8 cellular contexts compared by ENCODE assay signal in the genomic region with DNA sequence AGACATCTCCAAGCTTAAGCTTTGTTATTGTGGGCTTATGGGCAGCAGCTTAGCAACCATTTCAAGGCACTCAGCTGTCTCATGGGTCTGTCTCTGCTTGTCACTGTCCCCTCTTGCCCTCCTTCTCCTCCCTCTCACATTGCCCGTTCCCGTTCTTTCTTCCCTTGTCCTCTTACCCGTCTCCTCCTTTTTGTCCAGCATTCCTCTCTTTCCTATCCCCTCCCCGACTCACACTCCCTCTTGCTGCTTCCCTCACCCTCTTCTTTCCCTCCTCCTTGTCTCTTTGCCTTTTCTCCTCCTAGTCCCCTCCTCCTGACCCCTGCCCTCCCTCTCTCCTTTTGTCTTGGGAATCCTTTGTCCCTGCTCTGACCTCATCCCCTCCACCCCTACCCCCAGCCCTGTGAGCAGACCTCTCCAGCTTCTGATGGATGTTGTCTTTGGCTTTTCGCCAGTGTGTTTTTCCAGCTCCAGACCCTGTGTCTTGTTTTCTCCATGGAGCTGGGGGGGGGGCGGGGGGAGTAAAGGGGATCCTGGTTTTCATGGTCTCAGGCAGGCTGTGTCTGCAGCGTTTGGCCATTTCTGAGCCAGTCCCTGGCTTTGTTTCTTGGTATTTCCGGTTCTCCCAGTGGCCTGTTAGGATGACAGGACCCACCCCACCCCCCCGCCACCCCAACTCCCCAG. TPM values are rescaled to one million over a fixed set of nuclear protein-coding genes. Genes with fewer than 3 reads are reported as not detected.
DNase-seq lines count a peak whose midpoint lies in the region; ATAC-seq and TF ChIP-seq lines count a peak whose summit lies in the region.

No MANE protein-coding gene starts in this region.

- no peak overlapping the region for H3K27ac ChIP-seq in foreskin keratinocyte
- peak overlapping the region; percentile 95 for H3K27ac ChIP-seq in trophoblast cell (ENCODE audit: low read depth, low read length)
- H3K27ac ChIP-seq in effector memory CD4-positive, alpha-beta T cell (ENCODE audit: insufficient read depth, low read length, poor library complexity, severe bottlenecking): no peak overlapping the region

- no peak for TF ChIP-seq CTCF in foreskin keratinocyte (conservative IDR thresholded peaks at IDR 0.05)

- H4K8ac ChIP-seq in trophoblast cell (ENCODE audit: low read depth, low read length): peak overlapping the region; percentile 56

- no peaks in the 10 kb centered on the region for H3K27me3 ChIP-seq in foreskin keratinocyte
- no peaks in the 10 kb centered on the region for H3K27me3 ChIP-seq in trophoblast cell (ENCODE audit: insufficient read depth, low read length)
- no peaks in the 10 kb centered on the region for H3K27me3 ChIP-seq in effector memory CD4-positive, alpha-beta T cell (replicated peaks; ENCODE audit: control insufficient read depth, insufficient read depth, low read length, poor library complexity, severe bottlenecking)

- H3K4me3 ChIP-seq in trophoblast cell (ENCODE audit: low read depth, low read length): no peak overlapping the region
- no peak overlapping the region for H3K4me3 ChIP-seq in effector memory CD4-positive, alpha-beta T cell (ENCODE audit: insufficient read depth, low read depth, low read length, poor library complexity, severe bottlenecking)

- H3K23ac ChIP-seq in trophoblast cell (ENCODE audit: low read length): no peak overlapping the region

- H3K18ac ChIP-seq in trophoblast cell (ENCODE audit: low read length): peak overlapping the region; percentile 66

- peak overlapping the region; percentile 62 for H2AK5ac ChIP-seq in trophoblast cell (ENCODE audit: low read length)

- H3K4ac ChIP-seq in trophoblast cell (ENCODE audit: low read depth, low read length): peak overlapping the region; percentile 35

- H3K36me3 ChIP-seq in trophoblast cell (ENCODE audit: control insufficient read depth in 1 of 2, insufficient read depth in 2 of 2, low read length in 2 of 2): no peaks in the 10 kb centered on the region
- no peaks in the 10 kb centered on the region for H3K36me3 ChIP-seq in effector memory CD4-positive, alpha-beta T cell (ENCODE audit: control insufficient read depth, insufficient read depth, low read length)

- H2BK5ac ChIP-seq in trophoblast cell (ENCODE audit: low read depth, low read length, poor library complexity): peak overlapping the region; percentile 87

- peak overlapping the region; percentile 9 for H2BK12ac ChIP-seq in trophoblast cell (ENCODE audit: low read length)

- H3K9ac ChIP-seq in trophoblast cell (ENCODE audit: low read length): peak overlapping the region; percentile 11

- no peak overlapping the region for H4K12ac ChIP-seq in trophoblast cell (ENCODE audit: low read depth, low read length)

- H4K91ac ChIP-seq in trophoblast cell (ENCODE audit: low read depth, low read length): peak overlapping the region; percentile 91

- H3K79me2 ChIP-seq in trophoblast cell (ENCODE audit: control insufficient read depth, insufficient read depth, low read length, poor library complexity): peaks cover 2% of the 10 kb centered on the region

- peak overlapping the region; percentile 62 for H3K14ac ChIP-seq in trophoblast cell (ENCODE audit: low read length)

- H3K4me1 ChIP-seq in foreskin keratinocyte (peaks cover 19% of the 10 kb centered on the region), trophoblast cell (ENCODE audit: control insufficient read depth in 1 of 2, insufficient read depth in 2 of 2, low read length in 2 of 2) (peaks cover 9 to 21% of the 10 kb centered on the region in 2 experiments)
- no peaks in the 10 kb centered on the region for H3K4me1 ChIP-seq in effector memory CD4-positive, alpha-beta T cell (ENCODE audit: control insufficient read depth, insufficient read depth, low read length, poor library complexity, severe bottlenecking)

- peak; percentile 33 for ATAC-seq in foreskin keratinocyte
- no peak for ATAC-seq in GM21515 (IDR thresholded peaks at IDR 0.05; ENCODE audit: unreplicated experiment)
- ATAC-seq in HG02884 (IDR thresholded peaks at IDR 0.05; ENCODE audit: unreplicated experiment): no peak

- H3K4me2 ChIP-seq in trophoblast cell (ENCODE audit: low read length): peak overlapping the region; percentile 42

- peaks cover 12% of the 10 kb centered on the region for H3K79me1 ChIP-seq in trophoblast cell (ENCODE audit: low read length)

- H2BK120ac ChIP-seq in trophoblast cell (ENCODE audit: insufficient read depth, low read length, poor library complexity): peak overlapping the region; percentile 88

- H2AFZ ChIP-seq in trophoblast cell (ENCODE audit: insufficient read depth, low read length, poor library complexity): peak overlapping the region; percentile 51

- no peaks in the 10 kb centered on the region for H3K9me3 ChIP-seq in trophoblast cell (ENCODE audit: insufficient read depth, low read depth, low read length)
- H3K9me3 ChIP-seq in effector memory CD4-positive, alpha-beta T cell (ENCODE audit: control insufficient read depth, low read length): no peaks in the 10 kb centered on the region

- no CpG with 5 or more reads among the region's 9 CpGs for WGBS in trophoblast cell (ENCODE audit: extremely low coverage, insufficient coverage, insufficient read length)

- DNase-seq in EL (peak; percentile 63), NCI-H82 treated with DMSO at 0.1 percent for 48 hours (lab: John Stamatoyannopoulos, UW; ENCODE audit: unreplicated experiment) (peak; percentile 76), foreskin keratinocyte (no peak), trophoblast cell (no peak), CD1c-positive myeloid dendritic cell (ENCODE audit: extremely low spot score) (no peak)
- no peak for DNase-seq in effector memory CD4-positive, alpha-beta T cell

RNA-seq across cellular contexts. Expression of gene TRAK1, which starts 47.9 kb away (rescaled TPM):
- total RNA-seq in foreskin keratinocyte: 39.9 and 40.4 TPM in 2 replicates
- 15.5 and 16.0 TPM in 2 replicates for polyA plus RNA-seq in foreskin keratinocyte
- polyA plus RNA-seq in trophoblast cell (2013): 43.4 and 43.5 TPM in 2 replicates

Comparison
In these comparisons a context has a peak if more than half of its experiments do, and no peak if none do; other contexts are left out.
1. DNase-seq: peak in EL (single experiment) and NCI-H82 treated with DMSO at 0.1 percent for 48 hours (single experiment); none in foreskin keratinocyte (0 of 2), trophoblast cell (0 of 2), effector memory CD4-positive, alpha-beta T cell (0 of 3) and CD1c-positive myeloid dendritic cell (single experiment).